In the genomic region with DNA sequence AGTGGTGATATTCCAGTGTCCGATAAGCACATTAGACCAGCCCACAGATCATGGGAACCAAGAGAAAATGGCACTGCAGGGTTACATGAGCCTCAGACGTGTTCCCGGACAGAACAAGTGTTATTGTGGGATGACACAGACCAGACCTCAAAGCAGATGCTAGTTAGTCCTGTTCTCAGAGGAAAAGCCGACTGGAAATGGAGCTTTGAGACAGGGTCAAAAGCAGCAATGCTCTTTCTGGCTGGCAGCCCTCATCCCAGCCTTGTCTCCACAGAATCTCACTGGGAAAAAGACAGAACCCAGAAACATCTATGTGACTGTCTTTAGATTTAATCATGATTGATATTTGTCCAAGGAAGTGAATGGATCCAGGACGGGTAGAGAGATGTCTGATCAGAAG, we compare ENCODE assay signal across 24 cellular contexts.
"Had no signal": no experiment of that assay in that cellular context is flagged by ENCODE, and none has a peak within 500 bp of the region (broad histone marks: within the 10 kb centered on the region; RNA-seq: fewer than 3 reads in every experiment).

No MANE protein-coding gene starts in this region.

- H3K27ac ChIP-seq: esophagus muscularis mucosa, heart right ventricle, right lobe of liver, skin epidermis, testis, transverse colon had no signal

- H3K27me3 ChIP-seq: esophagus muscularis mucosa, heart right ventricle, right lobe of liver, testis had no signal

- H3K9me3 Mint-ChIP-seq: activated CD4-positive, alpha-beta memory T cell treated with anti-CD3 and anti-CD28 coated beads, Interleukin-2, amount 10 ng/mL, durations not matched to agents 7 days and 5 days; activated CD4-positive, alpha-beta T cell treated with anti-CD3 and anti-CD28 coated beads, Interleukin-2, amount 10 ng/mL, durations not matched to agents 7 days and 5 days; activated naive CD8-positive, alpha-beta T cell treated with anti-CD3 and anti-CD28 coated beads, Interleukin-2, amount 50 U/mL, for 24 hours; activated T-cell treated with anti-CD3 and anti-CD28 coated beads, Interleukin-2, amount 50 U/mL, for 24 hours; central memory CD8-positive, alpha-beta T cell; dendritic cell treated with granulocyte-macrophage colony-stimulating factor and Interleukin-4, amounts not matched to agents 40 ng/mL and 50 ng/mL, for 4 days had no signal

- DNase-seq: activated CD4-positive, alpha-beta memory T cell treated with anti-CD3 and anti-CD28 coated beads, Interleukin-2, amount 10 ng/mL, durations not matched to agents 7 days and 5 days; activated CD4-positive, alpha-beta T cell treated with anti-CD3 and anti-CD28 coated beads for 1 hour; activated CD4-positive, alpha-beta T cell treated with anti-CD3 and anti-CD28 coated beads, Interleukin-2, amount 10 ng/mL, durations not matched to agents 7 days and 5 days; activated CD8-positive, alpha-beta memory T cell treated with anti-CD3 and anti-CD28 coated beads, Interleukin-2, amount 50 U/mL, for 48 hours; activated gamma-delta T cell; activated naive CD4-positive, alpha-beta T cell treated with anti-CD3 and anti-CD28 coated beads, Interleukin-2, amount 50 U/mL, for 16 hours; activated naive CD8-positive, alpha-beta T cell treated with anti-CD3 and anti-CD28 coated beads, Interleukin-2, amount 50 U/mL, for 24 hours; activated T-cell treated with anti-CD3 and anti-CD28 coated beads, Interleukin-2, amount 50 U/mL, for 24 hours; foreskin melanocyte; heart right ventricle; natural killer cell; posterior cingulate gyrus; right lobe of liver; stimulated activated CD4-positive, alpha-beta T cell treated with anti-CD3 and anti-CD28 coated beads, Interleukin-12 subunit alpha, Interleukin-12 subunit beta, amount 100 ng/mL, for 4 hours; stimulated activated CD4-positive, alpha-beta T cell treated with anti-CD3 and anti-CD28 coated beads, Interleukin-4, amount 100 ng/mL, for 1 hour; stimulated activated naive CD8-positive, alpha-beta T cell treated with anti-CD3 and anti-CD28 coated beads, Interleukin-15, Interleukin-2, amounts not matched to agents 100 U/mL and 50 U/mL, for 24 hours; T-helper 2 cell; testis; transverse colon had no signal

- H3K4me3 Mint-ChIP-seq: activated CD4-positive, alpha-beta memory T cell treated with anti-CD3 and anti-CD28 coated beads, Interleukin-2, amount 10 ng/mL, durations not matched to agents 7 days and 5 days; activated CD4-positive, alpha-beta T cell treated with anti-CD3 and anti-CD28 coated beads, Interleukin-2, amount 10 ng/mL, durations not matched to agents 7 days and 5 days; activated naive CD8-positive, alpha-beta T cell treated with anti-CD3 and anti-CD28 coated beads, Interleukin-2, amount 50 U/mL, for 24 hours; activated T-cell treated with anti-CD3 and anti-CD28 coated beads, Interleukin-2, amount 50 U/mL, for 24 hours; central memory CD8-positive, alpha-beta T cell; dendritic cell treated with granulocyte-macrophage colony-stimulating factor and Interleukin-4, amounts not matched to agents 40 ng/mL and 50 ng/mL, for 4 days; natural killer cell; WTC11 had no signal

- H3K4me3 ChIP-seq: esophagus muscularis mucosa, heart right ventricle, right lobe of liver, skin epidermis, testis, transverse colon had no signal

- H3K9me3 ChIP-seq: esophagus muscularis mucosa, heart right ventricle, right lobe of liver, testis, transverse colon had no signal

- H3K27me3 Mint-ChIP-seq: activated CD4-positive, alpha-beta memory T cell treated with anti-CD3 and anti-CD28 coated beads, Interleukin-2, amount 10 ng/mL, durations not matched to agents 7 days and 5 days; activated naive CD8-positive, alpha-beta T cell treated with anti-CD3 and anti-CD28 coated beads, Interleukin-2, amount 50 U/mL, for 24 hours had no signal

- H3K36me3 Mint-ChIP-seq: natural killer cell, WTC11 had no signal

- H3K4me1 ChIP-seq: esophagus muscularis mucosa, heart right ventricle, right lobe of liver, transverse colon had no signal

- H3K27ac Mint-ChIP-seq: activated CD4-positive, alpha-beta memory T cell treated with anti-CD3 and anti-CD28 coated beads, Interleukin-2, amount 10 ng/mL, durations not matched to agents 7 days and 5 days; activated CD4-positive, alpha-beta T cell treated with anti-CD3 and anti-CD28 coated beads, Interleukin-2, amount 10 ng/mL, durations not matched to agents 7 days and 5 days; activated naive CD8-positive, alpha-beta T cell treated with anti-CD3 and anti-CD28 coated beads, Interleukin-2, amount 50 U/mL, for 24 hours; activated T-cell treated with anti-CD3 and anti-CD28 coated beads, Interleukin-2, amount 50 U/mL, for 24 hours; dendritic cell treated with granulocyte-macrophage colony-stimulating factor and Interleukin-4, amounts not matched to agents 40 ng/mL and 50 ng/mL, for 4 days; natural killer cell; WTC11 had no signal

- H3K4me1 Mint-ChIP-seq: activated CD4-positive, alpha-beta memory T cell treated with anti-CD3 and anti-CD28 coated beads, Interleukin-2, amount 10 ng/mL, durations not matched to agents 7 days and 5 days; activated CD4-positive, alpha-beta T cell treated with anti-CD3 and anti-CD28 coated beads, Interleukin-2, amount 10 ng/mL, durations not matched to agents 7 days and 5 days; activated naive CD8-positive, alpha-beta T cell treated with anti-CD3 and anti-CD28 coated beads, Interleukin-2, amount 50 U/mL, for 24 hours; central memory CD8-positive, alpha-beta T cell; natural killer cell had no signal

- H3K36me3 ChIP-seq: esophagus muscularis mucosa, heart right ventricle, right lobe of liver, transverse colon had no signal
